10 cellular contexts compared by ENCODE assay signal in the genomic region with DNA sequence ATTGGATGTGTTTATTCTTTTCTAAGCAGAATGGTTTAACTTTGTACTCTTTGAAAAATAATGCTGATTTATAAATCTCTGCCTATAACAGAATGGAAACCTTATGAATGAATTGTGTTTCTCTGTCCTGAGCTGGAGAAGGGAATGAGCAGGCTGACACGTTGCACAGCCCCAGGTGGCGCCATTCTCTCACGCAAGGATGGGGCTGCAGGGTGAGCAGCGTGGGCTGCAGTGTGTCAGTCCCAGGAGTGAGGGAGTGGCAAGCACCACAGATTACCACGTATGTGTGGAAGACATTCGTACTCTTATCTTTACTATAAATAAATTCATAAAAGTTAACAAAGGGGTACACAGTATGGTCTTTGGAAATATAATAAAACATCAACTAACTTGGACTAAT. TPM values are rescaled to one million over a fixed set of nuclear protein-coding genes. Genes with fewer than 3 reads are reported as not detected.
DNase-seq lines count a peak whose midpoint lies in the region; ATAC-seq, FAIRE-seq and TF ChIP-seq lines count a peak whose summit lies in the region.
"Had no signal": no experiment of that assay in that cellular context is flagged by ENCODE, and none has a peak within 500 bp of the region (broad histone marks: within the 10 kb centered on the region; RNA-seq: fewer than 3 reads in every experiment).

No MANE protein-coding gene starts in this region.

- H3K4ac ChIP-seq in H1 (replicated peaks; ENCODE audit: insufficient read length, low read depth, low read length) = no peak overlapping the region

- peak; percentile 22 for DNase-seq in DND-41
- peak; percentile 17 to 65 for DNase-seq in H1 (ENCODE audit: low read depth in 1 of 2, low spot score in 2 of 2)
- DNase-seq in myocyte (ENCODE audit: low read depth) = peak; percentile 63
- no peak for DNase-seq in mesenteric fat pad (ENCODE audit: low spot score)
- DNase-seq: natural killer cell had no signal

- no peak for TF ChIP-seq EP300 in H1 (IDR thresholded peaks at IDR 0.05; ENCODE audit: borderline replicate concordance in 1 of 2, low read depth in 2 of 2, low read length in 2 of 2)

- CTCF ChIA-PET in H1 (lab: Charles Lee; ENCODE audit: partially characterized antibody) = interaction anchor here (0.5 to 4.7 kb wide), 17 partner anchors 9 to 974 kb away, joined by 3 to 39 read pairs (median 3); a partner anchor contains a TSS

- H3K18ac ChIP-seq in H1 (ENCODE audit: extremely low read depth, low read length) = no peak overlapping the region

- H3K27ac ChIP-seq in DND-41 (ENCODE audit: low read length) (no peak overlapping the region), OCI-LY3 (ENCODE audit: low read length) (no peak overlapping the region), H1 (ENCODE audit: low read depth, low read length) (no peak overlapping the region)
- H3K27ac ChIP-seq: SJSA1 had no signal

- H3K4me3 ChIP-seq in DND-41 (ENCODE audit: low read depth in 1 of 2, low read length in 2 of 2) = no peak overlapping the region
- H3K4me3 ChIP-seq in OCI-LY3 (ENCODE audit: low read length) = no peak overlapping the region
- no peak overlapping the region for H3K4me3 ChIP-seq in H1 (ENCODE audit: extremely low read depth in 1 of 4, insufficient read depth in 2 of 4, low read depth in 3 of 4, low read length in 4 of 4)
- H3K4me3 ChIP-seq: SJSA1 had no signal

- no peak overlapping the region for H2BK20ac ChIP-seq in H1 (ENCODE audit: low read length)

- POLR2A ChIA-PET in H1 (lab: Charles Lee; ENCODE audit: partially characterized antibody) = no interaction called here

- no peaks in the 10 kb centered on the region for H3K27me3 ChIP-seq in DND-41 (ENCODE audit: insufficient read depth, low read length, poor library complexity)
- no peaks in the 10 kb centered on the region for H3K27me3 ChIP-seq in OCI-LY3 (ENCODE audit: low read depth, low read length)
- H3K27me3 ChIP-seq in H1 (replicated peaks in 1 of 4; ENCODE audit: control insufficient read depth in 3 of 4, extremely low read depth in 1 of 4, insufficient read depth in 3 of 4, low read length in 3 of 4) = no peaks in the 10 kb centered on the region
- H3K27me3 ChIP-seq: SJSA1 had no signal

- H2BK15ac ChIP-seq in H1 (ENCODE audit: low read length) = no peak overlapping the region

- H3K23ac ChIP-seq in H1 (ENCODE audit: insufficient read length) = no peak overlapping the region

- 47% methylated on average over 6 of the region's 6 CpGs; no CpG with 5 or more reads in 1 of the 2 experiments for WGBS in H1 (ENCODE audit: extremely low coverage in 1 of 2, insufficient coverage in 1 of 2, insufficient read length in 1 of 2, insufficient replicate concordance in 2 of 2, low coverage in 1 of 2, low lambda C conversion rate in 2 of 2, missing lambda C conversion rate in 1 of 2), 2 experiments

- no peak overlapping the region for H3K56ac ChIP-seq in H1 (replicated peaks; ENCODE audit: insufficient read length, low read depth, low read length)

- no peak overlapping the region for H2BK5ac ChIP-seq in H1 (ENCODE audit: low read depth, low read length)

- no peaks in the 10 kb centered on the region for H3K9me3 ChIP-seq in DND-41 (ENCODE audit: insufficient read depth, low read length, severe bottlenecking)
- no peaks in the 10 kb centered on the region for H3K9me3 ChIP-seq in OCI-LY3 (ENCODE audit: insufficient read depth, low read length)
- H3K9me3 ChIP-seq in H1 (ENCODE audit: insufficient read depth in 2 of 2, low read depth in 1 of 2, low read length in 1 of 2) = no peaks in the 10 kb centered on the region
- H3K9me3 ChIP-seq: SJSA1 had no signal

- H2AK5ac ChIP-seq in H1 (ENCODE audit: low read depth, low read length) = no peak overlapping the region

- no peak overlapping the region for H4K8ac ChIP-seq in H1 (ENCODE audit: extremely low read depth, insufficient read depth, low read length)

- ATAC-seq in DND-41 (ENCODE audit: insufficient read depth, low read depth) (peak; percentile 78), HG02678 (IDR thresholded peaks at IDR 0.05; ENCODE audit: unreplicated experiment) (peak; percentile 62), HG02571 (IDR thresholded peaks at IDR 0.05; ENCODE audit: unreplicated experiment) (no peak), HG02798 (IDR thresholded peaks at IDR 0.05; ENCODE audit: poor library complexity, unreplicated experiment) (no peak)

- TF ChIP-seq RAD21 in H1 (IDR thresholded peaks at IDR 0.05 in 1 of 2, conservative IDR thresholded peaks at IDR 0.05 in 1 of 2; ENCODE audit: low read depth in 2 of 2, low read length in 2 of 2) = peak; percentile 82 to 87

- no peak for TF ChIP-seq POLR2A in H1 (IDR thresholded peaks at IDR 0.05; ENCODE audit: control extremely low read depth in 1 of 2, low read depth in 2 of 2, low read length in 2 of 2)

- no peak overlapping the region for H2BK12ac ChIP-seq in H1 (ENCODE audit: low read depth, low read length)

- H2AFZ ChIP-seq in DND-41 (ENCODE audit: low read depth, low read length) (no peak overlapping the region), OCI-LY3 (ENCODE audit: low read depth, low read length) (no peak overlapping the region), H1 (ENCODE audit: low read length) (no peak overlapping the region)

- H3K14ac ChIP-seq in H1 (ENCODE audit: insufficient read length) = no peak overlapping the region

- H3K9ac ChIP-seq in DND-41 (ENCODE audit: low read depth, low read length) = no peak overlapping the region
- no peak overlapping the region for H3K9ac ChIP-seq in OCI-LY3 (ENCODE audit: low read length)
- H3K9ac ChIP-seq in H1 (replicated peaks in 1 of 4; ENCODE audit: extremely low read depth in 1 of 4, low read depth in 3 of 4, low read length in 3 of 4) = no peak overlapping the region

- H3K79me2 ChIP-seq in DND-41 (ENCODE audit: insufficient read depth, low read length) (no peaks in the 10 kb centered on the region), OCI-LY3 (ENCODE audit: low read length) (no peaks in the 10 kb centered on the region), H1 (ENCODE audit: control insufficient read depth in 1 of 2, insufficient read depth in 2 of 2, low read length in 2 of 2) (no peaks in the 10 kb centered on the region)

- no peak for FAIRE-seq in H1 (lab: Jason Lieb, UNC)

- no peaks in the 10 kb centered on the region for H3K23me2 ChIP-seq in H1 (ENCODE audit: low read depth, low read length)

- H3K36me3 ChIP-seq in DND-41 (ENCODE audit: insufficient read depth, low read length) = peaks cover 26% of the 10 kb centered on the region
- peaks cover 6% of the 10 kb centered on the region for H3K36me3 ChIP-seq in OCI-LY3 (replicated peaks; ENCODE audit: low read depth, low read length)
- H3K36me3 ChIP-seq in H1 (ENCODE audit: control insufficient read depth in 2 of 4, insufficient read depth in 4 of 4, low read length in 3 of 4) = no peaks in the 10 kb centered on the region
- H3K36me3 ChIP-seq: SJSA1 had no signal

- no peaks in the 10 kb centered on the region for H4K20me1 ChIP-seq in DND-41 (ENCODE audit: insufficient read depth, low read length)
- no peaks in the 10 kb centered on the region for H4K20me1 ChIP-seq in OCI-LY3 (ENCODE audit: insufficient read depth, low read length)
- H4K20me1 ChIP-seq in H1 (replicated peaks in 1 of 2; ENCODE audit: control insufficient read depth in 1 of 2, insufficient read depth in 2 of 2, low read length in 2 of 2) = no peaks in the 10 kb centered on the region

- H4K91ac ChIP-seq in H1 (replicated peaks; ENCODE audit: insufficient read length, low read length) = no peak overlapping the region

- no peak overlapping the region for H2BK120ac ChIP-seq in H1 (replicated peaks; ENCODE audit: low read depth, low read length)

- H3K4me2 ChIP-seq in DND-41 (ENCODE audit: insufficient read depth, low read length) (no peak overlapping the region), OCI-LY3 (ENCODE audit: low read length) (no peak overlapping the region), H1 (ENCODE audit: insufficient read depth in 1 of 2, low read depth in 2 of 2, low read length in 2 of 2) (no peak overlapping the region)

- TF ChIP-seq CTCF in DND-41 (IDR thresholded peaks at IDR 0.05; ENCODE audit: borderline replicate concordance, extremely low read depth, low read length, poor library complexity, severe bottlenecking) = peak; percentile 46
- peak; percentile 65 for TF ChIP-seq CTCF in OCI-LY3 (IDR thresholded peaks at IDR 0.05; ENCODE audit: low read depth, low read length)
- TF ChIP-seq CTCF in H1 (IDR thresholded peaks at IDR 0.05; ENCODE audit: control extremely low read depth in 1 of 3, insufficient read depth in 1 of 3, low read depth in 1 of 3, low read length in 3 of 3) = peak; percentile 63 to 80 (median 76)

- no peaks in the 10 kb centered on the region for H3K79me1 ChIP-seq in H1 (ENCODE audit: low read depth, low read length)

- H3K4me1 ChIP-seq in DND-41 (ENCODE audit: insufficient read depth, low read length) = no peaks in the 10 kb centered on the region
- H3K4me1 ChIP-seq in OCI-LY3 (ENCODE audit: low read length) = no peaks in the 10 kb centered on the region
- H3K4me1 ChIP-seq in H1 (replicated peaks in 1 of 4; ENCODE audit: control insufficient read depth in 3 of 4, insufficient read depth in 4 of 4, low read length in 3 of 4) = no peaks in the 10 kb centered on the region
- H3K4me1 ChIP-seq: SJSA1 had no signal

- H4K5ac ChIP-seq in H1 (ENCODE audit: insufficient read length, low read depth, low read length) = no peak overlapping the region

TF ChIP-seq in H1, 55 proteins besides CTCF, POLR2A, EP300 and RAD21:
- TF ChIP-seq CBX5 (IDR thresholded peaks at IDR 0.05; ENCODE audit: low read depth, low read length) (no peak), CREB1 (IDR thresholded peaks at IDR 0.05) (0 out of 2 replicates have a peak, but pooled peaks have one; percentile 54), SUZ12 (IDR thresholded peaks at IDR 0.05; ENCODE audit: low read length) (no peak)
- TF ChIP-seq, protein P1, sequence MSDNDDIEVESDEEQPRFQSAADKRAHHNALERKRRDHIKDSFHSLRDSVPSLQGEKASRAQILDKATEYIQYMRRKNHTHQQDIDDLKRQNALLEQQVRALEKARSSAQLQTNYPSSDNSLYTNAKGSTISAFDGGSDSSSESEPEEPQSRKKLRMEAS (IDR thresholded peaks at IDR 0.05) = 0 out of 2 replicates have a peak, but pooled peaks have one; percentile 11

RNA-seq across cellular contexts. Expression of a gene that starts 33.4 kb away (rescaled TPM):
- total RNA-seq in H1 (2021; fragmentation: NEBNext Ultra II Directional; extraction: Animal tissue kit (Norgen Biotek cat#: 25700)) = 9.4 and 9.6 TPM in 2 replicates
- polyA plus RNA-seq in H1 (2011; rRNA removed) = 2.4 and 3.7 TPM in 2 replicates
- 4.9 TPM for polyA plus RNA-seq in H1 (2011; cell fraction: cytosol; rRNA removed)
- polyA plus RNA-seq in H1 (2011; cell fraction: nucleus; rRNA removed) = 1.2 TPM
- 5.6 to 10.2 TPM (median 6.5 TPM) in 4 replicates for polyA plus RNA-seq in H1 (2012, experiment 1 of 2)
- 5.4 TPM for polyA plus RNA-seq in H1 (2012, experiment 2 of 2)
- 5.2 TPM for polyA plus RNA-seq in H1 (2013, experiment 1 of 2)
- polyA plus RNA-seq in H1 (2013, experiment 2 of 2) = 5.4 TPM
- polyA minus RNA-seq in H1 (2011; rRNA and poly(A)+ RNA removed) = 2.1 and 3.9 TPM in 2 replicates
- polyA minus RNA-seq in H1 (2011; cell fraction: cytosol; rRNA and poly(A)+ RNA removed) = 3.4 TPM
- 1.9 TPM for polyA minus RNA-seq in H1 (2011; cell fraction: nucleus; rRNA and poly(A)+ RNA removed)
- 11.8 and 13.0 TPM in 2 replicates for total RNA-seq in myocyte
- polyA plus RNA-seq in myocyte (2012) = 7.5 TPM
- total RNA-seq in mesenteric fat pad = 12.5 TPM

Comparison
In these comparisons a context has a peak if more than half of its experiments do, and no peak if none do; other contexts are left out.
1. ATAC-seq: peak in DND-41 (single experiment) and HG02678 (single experiment); none in HG02571 (single experiment) and HG02798 (single experiment).
2. Peak in every context shown above with its lines, with median percentiles within 50 percentile points of each other: CTCF ChIP-seq.